Comparison of ENCODE assay signal across 8 cellular contexts in genomic region chr3:128488995-128489859, GRCh38. TPM values are rescaled to one million over a fixed set of nuclear protein-coding genes. Genes with fewer than 3 reads are reported as not detected.
DNase-seq lines count a peak whose midpoint lies in the region; ATAC-seq and TF ChIP-seq lines count a peak whose summit lies in the region.

No MANE protein-coding gene starts in this region.

- H3K4me3 ChIP-seq in astrocyte of the cerebellum (ENCODE audit: low read depth, low read length) (peak overlapping the region; percentile 25), smooth muscle cell (peak overlapping the region; percentile 79)

- H3K9me3 ChIP-seq in smooth muscle cell (replicated peaks; ENCODE audit: low read depth) = no peaks in the 10 kb centered on the region

- H3K4me2 ChIP-seq in smooth muscle cell = peak overlapping the region; percentile 97

- H2AFZ ChIP-seq in smooth muscle cell (ENCODE audit: low read depth) = peak overlapping the region; percentile 99

- H3K36me3 ChIP-seq in smooth muscle cell (ENCODE audit: low read depth) = no peaks in the 10 kb centered on the region

- H3K27ac ChIP-seq in smooth muscle cell (ENCODE audit: low read depth) = peak overlapping the region; percentile 38

- peaks cover 48% of the 10 kb centered on the region for H3K27me3 ChIP-seq in smooth muscle cell (ENCODE audit: low read depth)

- peak overlapping the region; percentile 87 for H3K9ac ChIP-seq in smooth muscle cell (ENCODE audit: low read depth)

- H3F3A ChIP-seq in smooth muscle cell (ENCODE audit: low read depth) = peaks cover 6% of the 10 kb centered on the region

- ATAC-seq in GM18858 (IDR thresholded peaks at IDR 0.05; ENCODE audit: unreplicated experiment) = no peak

- TF ChIP-seq CTCF in astrocyte of the cerebellum (IDR thresholded peaks at IDR 0.05; ENCODE audit: low read depth, low read length, missing control alignments) = no peak
- no peak for TF ChIP-seq CTCF in smooth muscle cell (IDR thresholded peaks at IDR 0.05; ENCODE audit: borderline replicate concordance, insufficient read depth, poor library complexity, severe bottlenecking)
- TF ChIP-seq CTCF in GM13976 (IDR thresholded peaks at IDR 0.05; ENCODE audit: borderline replicate concordance, control extremely low read depth, extremely low read depth, insufficient read depth, missing control alignments) = no peak

- in situ Hi-C loops in astrocyte of the cerebellum (cut with HindIII; ENCODE audit: low sequenced_read_pairs) = no loop called here
- in situ Hi-C loops in GM13976 (cut with MboI; ENCODE audit: low sequenced_read_pairs, unreplicated experiment) = no loop called here

- peaks cover 9% of the 10 kb centered on the region for H3K79me2 ChIP-seq in smooth muscle cell (ENCODE audit: low read depth)

- DNase-seq in activated T-cell treated with anti-CD3 and anti-CD28 coated beads, Interleukin-2, amount 50 U/mL, for 1 hour = peak; percentile 54
- no peak for DNase-seq in activated T-cell treated with anti-CD3 and anti-CD28 coated beads for 4 hours
- peak; percentile 77 for DNase-seq in NCI-H69 (lab: John Stamatoyannopoulos, UW)
- no peak for DNase-seq in astrocyte of the cerebellum (ENCODE audit: low read depth)
- peak; percentile 64 for DNase-seq in iPS-NIHi11 (ENCODE audit: low spot score)
- DNase-seq in smooth muscle cell (lab: John Stamatoyannopoulos, UW; ENCODE audit: unreplicated experiment) = peak; percentile 28
- DNase-seq in GM13976 (ENCODE audit: low spot score) = no peak

- H3K4me1 ChIP-seq in smooth muscle cell (ENCODE audit: low read depth) = peaks cover 55% of the 10 kb centered on the region

- peaks cover 52% of the 10 kb centered on the region for H4K20me1 ChIP-seq in smooth muscle cell (ENCODE audit: low read depth)

- under 1% methylated on average over 82 of the region's 89 CpGs for whole genome bisulfite sequencing in smooth muscle cell (ENCODE audit: low lambda C conversion rate)

RNA-seq across cellular contexts. Expression of gene GATA2, which starts 3.8 kb away (rescaled TPM):
- total RNA-seq in smooth muscle cell = 3.2 and 5.8 TPM in 2 replicates
- 6.8 and 10.4 TPM in 2 replicates for polyA plus RNA-seq in smooth muscle cell

RNA-seq across cellular contexts. Expression of gene DNAJB8, which starts 22.5 kb away (rescaled TPM):
- total RNA-seq in smooth muscle cell = not detected in 2 replicates
- polyA plus RNA-seq in smooth muscle cell = not detected in 2 replicates

Comparison
In these comparisons a context has a peak if more than half of its experiments do, and no peak if none do; other contexts are left out.
1. DNase-seq: peak in activated T-cell treated with anti-CD3 and anti-CD28 coated beads, Interleukin-2, amount 50 U/mL, for 1 hour (single experiment), NCI-H69 (single experiment), iPS-NIHi11 (single experiment) and smooth muscle cell (single experiment); none in activated T-cell treated with anti-CD3 and anti-CD28 coated beads for 4 hours (single experiment), astrocyte of the cerebellum (single experiment) and GM13976 (single experiment).